10 cellular contexts compared by ENCODE assay signal in genomic region chr20:41158082-41158625, GRCh38. TPM values are rescaled to one million over a fixed set of nuclear protein-coding genes. Genes with fewer than 3 reads are reported as not detected.
DNase-seq lines count a peak whose midpoint lies in the region; ATAC-seq and TF ChIP-seq lines count a peak whose summit lies in the region.
"Had no signal": no experiment of that assay in that cellular context is flagged by ENCODE, and none has a peak within 500 bp of the region (broad histone marks: within the 10 kb centered on the region; RNA-seq: fewer than 3 reads in every experiment).

No MANE protein-coding gene starts in this region.

- no peak for TF ChIP-seq CTCF in H9 (conservative IDR thresholded peaks at IDR 0.05)
- TF ChIP-seq CTCF in ascending aorta (IDR thresholded peaks at IDR 0.05), result no peak
- no peak for TF ChIP-seq CTCF in tibial nerve (IDR thresholded peaks at IDR 0.05)

- no peak overlapping the region for H2BK5ac ChIP-seq in H9 (ENCODE audit: insufficient read length, low read length)

- H3K27me3 ChIP-seq in CD4-positive, CD25-positive, alpha-beta regulatory T cell (ENCODE audit: control insufficient read depth, insufficient read depth, low read length), result no peaks in the 10 kb centered on the region
- H3K27me3 ChIP-seq in H9 (ENCODE audit: insufficient read depth, low read length) (no peaks in the 10 kb centered on the region), ascending aorta (no peaks in the 10 kb centered on the region), tibial nerve (no peaks in the 10 kb centered on the region)

- H3K79me2 ChIP-seq in H9 (ENCODE audit: insufficient read depth, low read length), result peaks cover 31% of the 10 kb centered on the region; the same call in 1 of the 2 replicates

- H3K9ac ChIP-seq in H9 (ENCODE audit: extremely low read depth, insufficient read length, low read length), result no peak overlapping the region

- H3K4me3 ChIP-seq in CD4-positive, CD25-positive, alpha-beta regulatory T cell (ENCODE audit: low read depth, low read length), result peak overlapping the region; percentile 69
- H3K4me3 ChIP-seq in ascending aorta (no peak overlapping the region), tibial nerve (no peak overlapping the region)

- H3K36me3 ChIP-seq in CD4-positive, CD25-positive, alpha-beta regulatory T cell (ENCODE audit: control insufficient read depth, insufficient read depth, low read length), result peaks cover 34% of the 10 kb centered on the region
- peaks cover 21 to 23% of the 10 kb centered on the region in 2 donors for H3K36me3 ChIP-seq in ascending aorta
- peaks cover 0 to 30% (median 15%) of the 10 kb centered on the region in 3 donors for H3K36me3 ChIP-seq in tibial nerve

- H3T11ph ChIP-seq in H9 (ENCODE audit: low read length), result no peak overlapping the region

- no peak for ATAC-seq in CD4-positive, CD25-positive, alpha-beta regulatory T cell (ENCODE audit: low read depth in 2 of 2)
- ATAC-seq in natural killer cell treated with Interleukin-12 subunit alpha and Interleukin-12 subunit beta and Interleukin-15 and Interleukin-18, amount 100 ng/mL, for 72 hours, result no peak
- ATAC-seq in HG03280 (IDR thresholded peaks at IDR 0.05; ENCODE audit: unreplicated experiment), result no peak
- ATAC-seq in HG03571 (IDR thresholded peaks at IDR 0.05; ENCODE audit: unreplicated experiment), result no peak

- H3K4me1 Mint-ChIP-seq in CD4-positive, CD25-positive, alpha-beta regulatory T cell, result peaks cover 13 to 97% (median 69%) of the 10 kb centered on the region in 4 donors
- H3K4me1 Mint-ChIP-seq in H9, result peaks cover 41 to 47% of the 10 kb centered on the region in 2 experiments
- H3K4me1 Mint-ChIP-seq in natural killer cell treated with Interleukin-12 subunit alpha and Interleukin-12 subunit beta and Interleukin-15 and Interleukin-18, amount 100 ng/mL, for 72 hours (ENCODE audit: low read depth in 2 of 2), result peaks cover 60 to 62% of the 10 kb centered on the region in 2 donors

- H3K56ac ChIP-seq in H9 (ENCODE audit: insufficient read length, low read depth, low read length), result no peak overlapping the region

- no peak overlapping the region for H2BK120ac ChIP-seq in H9 (ENCODE audit: low read depth, low read length, poor library complexity, severe bottlenecking)

- no peak overlapping the region for H2AFZ ChIP-seq in H9 (ENCODE audit: low read length)

- peaks cover 7% of the 10 kb centered on the region for H3K27me3 Mint-ChIP-seq in CD4-positive, CD25-positive, alpha-beta regulatory T cell
- H3K27me3 Mint-ChIP-seq in H9 (ENCODE audit: low read depth), result no peaks in the 10 kb centered on the region
- no peaks in the 10 kb centered on the region for H3K27me3 Mint-ChIP-seq in natural killer cell treated with Interleukin-12 subunit alpha and Interleukin-12 subunit beta and Interleukin-15 and Interleukin-18, amount 100 ng/mL, for 72 hours

- peaks cover 96% of the 10 kb centered on the region for H3K4me1 ChIP-seq in CD4-positive, CD25-positive, alpha-beta regulatory T cell (ENCODE audit: control insufficient read depth, insufficient read depth, low read length, poor library complexity, severe bottlenecking)
- H3K4me1 ChIP-seq in H9 (ENCODE audit: insufficient read depth, low read length) (peaks cover 2% of the 10 kb centered on the region; the same call in 1 of the 2 replicates), ascending aorta (peaks cover 7 to 28% of the 10 kb centered on the region in 2 donors), tibial nerve (peaks cover 0 to 71% (median 33%) of the 10 kb centered on the region in 4 donors)

- no peak overlapping the region for H2BK12ac ChIP-seq in H9 (ENCODE audit: insufficient read length, low read depth, low read length)

- no peak overlapping the region for H2BK20ac ChIP-seq in H9 (ENCODE audit: low read depth, low read length, poor library complexity, severe bottlenecking)

- no peaks in the 10 kb centered on the region for H3K9me3 ChIP-seq in CD4-positive, CD25-positive, alpha-beta regulatory T cell (ENCODE audit: control insufficient read depth in 2 of 2, low read length in 2 of 2)
- no peaks in the 10 kb centered on the region for H3K9me3 ChIP-seq in H9 (ENCODE audit: control insufficient read depth, low read depth, low read length)
- H3K9me3 ChIP-seq in ascending aorta, result no peaks in the 10 kb centered on the region
- H3K9me3 ChIP-seq in tibial nerve, result no peaks in the 10 kb centered on the region

- H3K4ac ChIP-seq in H9 (ENCODE audit: low read depth, low read length), result no peak overlapping the region

- no peak overlapping the region for H3K14ac ChIP-seq in H9 (ENCODE audit: insufficient read depth, low read length)

- H4K8ac ChIP-seq in H9 (replicated peaks; ENCODE audit: insufficient read length, low read depth, low read length), result no peak overlapping the region

- H4K91ac ChIP-seq in H9 (ENCODE audit: insufficient read length, low read depth, low read length), result no peak overlapping the region

- no peaks in the 10 kb centered on the region for H3K9me3 Mint-ChIP-seq in CD4-positive, CD25-positive, alpha-beta regulatory T cell
- H3K9me3 Mint-ChIP-seq in H9, result no peaks in the 10 kb centered on the region
- no peaks in the 10 kb centered on the region for H3K9me3 Mint-ChIP-seq in natural killer cell treated with Interleukin-12 subunit alpha and Interleukin-12 subunit beta and Interleukin-15 and Interleukin-18, amount 100 ng/mL, for 72 hours
- H3K9me3 Mint-ChIP-seq: neural crest cell had no signal

- H3K36me3 Mint-ChIP-seq in CD4-positive, CD25-positive, alpha-beta regulatory T cell, result peaks cover 32% of the 10 kb centered on the region
- H3K36me3 Mint-ChIP-seq in H9 (ENCODE audit: insufficient read depth in 1 of 3, low read depth in 3 of 3), result peaks cover 28 to 33% (median 32%) of the 10 kb centered on the region in 3 experiments
- H3K36me3 Mint-ChIP-seq in natural killer cell treated with Interleukin-12 subunit alpha and Interleukin-12 subunit beta and Interleukin-15 and Interleukin-18, amount 100 ng/mL, for 72 hours, result peaks cover 9% of the 10 kb centered on the region

- peak overlapping the region; percentile 94 to 100 (median 96) for H3K27ac Mint-ChIP-seq in CD4-positive, CD25-positive, alpha-beta regulatory T cell
- H3K27ac Mint-ChIP-seq in H9, result peak overlapping the region; percentile 76 to 88 (median 85); a peak in 6 of 7 replicates
- H3K27ac Mint-ChIP-seq in natural killer cell treated with Interleukin-12 subunit alpha and Interleukin-12 subunit beta and Interleukin-15 and Interleukin-18, amount 100 ng/mL, for 72 hours, result peak overlapping the region; percentile 98 to 99

- peak overlapping the region; percentile 87 to 93 (median 88) for H3K4me3 Mint-ChIP-seq in CD4-positive, CD25-positive, alpha-beta regulatory T cell
- no peak overlapping the region for H3K4me3 Mint-ChIP-seq in H9
- peak overlapping the region; percentile 89 for H3K4me3 Mint-ChIP-seq in natural killer cell treated with Interleukin-12 subunit alpha and Interleukin-12 subunit beta and Interleukin-15 and Interleukin-18, amount 100 ng/mL, for 72 hours
- H3K4me3 Mint-ChIP-seq: neural crest cell had no signal

- H3K23me2 ChIP-seq in H9 (ENCODE audit: insufficient read length, low read depth, low read length, poor library complexity, severe bottlenecking), result no peaks in the 10 kb centered on the region

- H3K23ac ChIP-seq in H9 (ENCODE audit: insufficient read length, low read depth, low read length), result no peak overlapping the region

- H3K79me1 ChIP-seq in H9 (ENCODE audit: insufficient read depth, low read depth, low read length, poor library complexity, severe bottlenecking), result peaks cover 11% of the 10 kb centered on the region

- H3K18ac ChIP-seq in H9 (ENCODE audit: insufficient read length, low read depth, low read length), result no peak overlapping the region

- no peak overlapping the region for H3K4me2 ChIP-seq in H9 (ENCODE audit: insufficient read depth, insufficient read length, low read length)

- intact Hi-C loops in ascending aorta (cut with DNase I), result no loop called here

- H2BK15ac ChIP-seq in H9 (ENCODE audit: low read depth, low read length), result no peak overlapping the region

- WGBS in H9 (ENCODE audit: extremely low coverage, insufficient read length, low lambda C conversion rate), result no CpG with 5 or more reads among the region's 6 CpGs
- WGBS in tibial nerve, 2 donors, result 82 to 84% methylated on average over 6 of the region's 6 CpGs

- no peak for TF ChIP-seq EP300 in tibial nerve (IDR thresholded peaks at IDR 0.05)

- DNase-seq in CD4-positive, CD25-positive, alpha-beta regulatory T cell, result no peak
- no peak for DNase-seq in H9
- no peak for DNase-seq in ascending aorta (ENCODE audit: low spot score in 2 of 2)
- DNase-seq in natural killer cell treated with Interleukin-12 subunit alpha and Interleukin-12 subunit beta and Interleukin-15 and Interleukin-18, amount 100 ng/mL, for 72 hours (ENCODE audit: low spot score), result no peak
- no peak for DNase-seq in NCI-H1694 (lab: John Stamatoyannopoulos, UW)
- DNase-seq in tibial nerve (ENCODE audit: low spot score in 2 of 2), result no peak
- DNase-seq: RPMI8226 had no signal

- TF ChIP-seq POLR2A in tibial nerve (IDR thresholded peaks at IDR 0.05), result no peak

- H2AK5ac ChIP-seq in H9 (ENCODE audit: insufficient read length, low read length), result no peak overlapping the region

- H3K27ac ChIP-seq in CD4-positive, CD25-positive, alpha-beta regulatory T cell (ENCODE audit: insufficient read depth, low read length, poor library complexity, severe bottlenecking), result peak overlapping the region; percentile 86
- H3K27ac ChIP-seq in H9 (ENCODE audit: insufficient read length, low read depth, low read length) (no peak overlapping the region), ascending aorta (peak overlapping the region; percentile 7 to 40), tibial nerve (peak overlapping the region in 2 of 4 donors; percentile 36 to 55)

- H4K5ac ChIP-seq in H9 (ENCODE audit: insufficient read length, low read depth, low read length), result no peak overlapping the region

- H4K20me1 ChIP-seq in H9 (ENCODE audit: control insufficient read depth, insufficient read depth, insufficient read length), result peaks cover 2% of the 10 kb centered on the region

RNA-seq across cellular contexts. Expression of gene PLCG1, which starts 20.8 kb away (rescaled TPM):
- 540 TPM for total RNA-seq in CD4-positive, CD25-positive, alpha-beta regulatory T cell
- polyA plus RNA-seq in CD4-positive, CD25-positive, alpha-beta regulatory T cell, result 10 to 100 TPM; 30.4 to 36.1 (median 33.0) TPM
- total RNA-seq in H9 (2021) (161 and 171 TPM in 2 replicates), ascending aorta (168 TPM), tibial nerve (100 to 1,000 TPM; 127 to 165 (median 144) TPM)
- total RNA-seq in natural killer cell treated with Interleukin-12 subunit alpha and Interleukin-12 subunit beta and Interleukin-15 and Interleukin-18, amount 100 ng/mL, for 72 hours, result 100 to 1,000 TPM in 1 of 2 donors, 10 to 100 TPM in 1; 54.6 to 114 TPM

Comparison
In these comparisons a context has a peak if more than half of its experiments do, and no peak if none do; other contexts are left out.
1. H3K4me3 Mint-ChIP-seq: peak in CD4-positive, CD25-positive, alpha-beta regulatory T cell (4 of 4) and natural killer cell treated with Interleukin-12 subunit alpha and Interleukin-12 subunit beta and Interleukin-15 and Interleukin-18, amount 100 ng/mL, for 72 hours (single experiment); none in H9 (0 of 2).
2. Peak in every context shown above with its lines, with median percentiles within 50 percentile points of each other: H3K27ac Mint-ChIP-seq.